Comparison of ENCODE assay signal across 8 cellular contexts in genomic region chr17:2025622-2026309, GRCh38. TPM values are rescaled to one million over a fixed set of nuclear protein-coding genes. Genes with fewer than 3 reads are reported as not detected.
DNase-seq lines count a peak whose midpoint lies in the region; ATAC-seq and FAIRE-seq lines count a peak whose summit lies in the region.

No MANE protein-coding gene starts in this region.

- no peak for ATAC-seq in activated T-helper 17 cell treated with anti-CD3 and anti-CD28 coated beads, Interleukin-2, amount 50 U/mL, for 72 hours (replicated peaks)
- ATAC-seq in HG03280 (IDR thresholded peaks at IDR 0.05; ENCODE audit: unreplicated experiment) = no peak
- no peak for ATAC-seq in HG03039 (IDR thresholded peaks at IDR 0.05; ENCODE audit: unreplicated experiment)

- peaks cover 8% of the 10 kb centered on the region for H3K27me3 Mint-ChIP-seq in activated T-helper 17 cell treated with anti-CD3 and anti-CD28 coated beads, Interleukin-2, amount 50 U/mL, for 72 hours

- H3K27ac Mint-ChIP-seq in activated T-helper 17 cell treated with anti-CD3 and anti-CD28 coated beads, Interleukin-2, amount 50 U/mL, for 72 hours = no peak overlapping the region

- H3K9me3 Mint-ChIP-seq in activated T-helper 17 cell treated with anti-CD3 and anti-CD28 coated beads, Interleukin-2, amount 50 U/mL, for 72 hours = no peaks in the 10 kb centered on the region

- peaks cover 5% of the 10 kb centered on the region for H3K4me1 Mint-ChIP-seq in activated T-helper 17 cell treated with anti-CD3 and anti-CD28 coated beads, Interleukin-2, amount 50 U/mL, for 72 hours

- H3K36me3 Mint-ChIP-seq in activated T-helper 17 cell treated with anti-CD3 and anti-CD28 coated beads, Interleukin-2, amount 50 U/mL, for 72 hours (ENCODE audit: low read depth) = no peaks in the 10 kb centered on the region

- H3K4me3 Mint-ChIP-seq in activated T-helper 17 cell treated with anti-CD3 and anti-CD28 coated beads, Interleukin-2, amount 50 U/mL, for 72 hours = peak overlapping the region; percentile 54

- DNase-seq in activated T-cell treated with anti-CD3 and anti-CD28 coated beads for 48 hours (ENCODE audit: low read depth) (peak; percentile 23), activated T-cell treated with anti-CD3 and anti-CD28 coated beads for 4 hours (no peak), NCI-H1105 (lab: John Stamatoyannopoulos, UW) (peak; percentile 2), frontal cortex (ENCODE audit: low spot score in 2 of 2) (peak; percentile 73 to 80), nucleus accumbens (lab: John Stamatoyannopoulos, UW) (peak in 32 of 56 donors; percentile 8 to 74 (median 37))

- FAIRE-seq in frontal cortex (lab: Jason Lieb, UNC) = no peak

RNA-seq across cellular contexts. Expression of gene RTN4RL1, which starts 0.6 kb away (rescaled TPM):
- under 1 TPM in 1 of 2 donors, not detected in 1; 0.09 TPM for total RNA-seq in activated T-helper 17 cell treated with anti-CD3 and anti-CD28 coated beads, Interleukin-2, amount 50 U/mL, for 72 hours
- total RNA-seq in frontal cortex = 20.4 TPM

RNA-seq across cellular contexts. Expression of gene DPH1, which starts 4.2 kb away (rescaled TPM):
- total RNA-seq in activated T-helper 17 cell treated with anti-CD3 and anti-CD28 coated beads, Interleukin-2, amount 50 U/mL, for 72 hours = 10 to 100 TPM; 36.9 to 40.2 TPM
- total RNA-seq in frontal cortex = 21.6 TPM

RNA-seq across cellular contexts. Expression of gene OVCA2, which starts 16.1 kb away (rescaled TPM):
- total RNA-seq in activated T-helper 17 cell treated with anti-CD3 and anti-CD28 coated beads, Interleukin-2, amount 50 U/mL, for 72 hours = 10 to 100 TPM; 20.7 to 39.3 TPM
- total RNA-seq in frontal cortex = 14.7 TPM

RNA-seq across cellular contexts. Expression of gene HIC1, which starts 29.1 kb away (rescaled TPM):
- 10 to 100 TPM; 22.8 to 24.4 TPM for total RNA-seq in activated T-helper 17 cell treated with anti-CD3 and anti-CD28 coated beads, Interleukin-2, amount 50 U/mL, for 72 hours
- 3.3 TPM for total RNA-seq in frontal cortex

Comparison
In these comparisons a context has a peak if more than half of its experiments do, and no peak if none do; other contexts are left out.
1. RNA of gene RTN4RL1, which starts 0.6 kb away (total RNA-seq): 20.4 TPM in frontal cortex (single experiment); 0.09 TPM in activated T-helper 17 cell treated with anti-CD3 and anti-CD28 coated beads, Interleukin-2, amount 50 U/mL, for 72 hours; every median in the first group is over 10 times any median in the second.